In the genomic region with DNA sequence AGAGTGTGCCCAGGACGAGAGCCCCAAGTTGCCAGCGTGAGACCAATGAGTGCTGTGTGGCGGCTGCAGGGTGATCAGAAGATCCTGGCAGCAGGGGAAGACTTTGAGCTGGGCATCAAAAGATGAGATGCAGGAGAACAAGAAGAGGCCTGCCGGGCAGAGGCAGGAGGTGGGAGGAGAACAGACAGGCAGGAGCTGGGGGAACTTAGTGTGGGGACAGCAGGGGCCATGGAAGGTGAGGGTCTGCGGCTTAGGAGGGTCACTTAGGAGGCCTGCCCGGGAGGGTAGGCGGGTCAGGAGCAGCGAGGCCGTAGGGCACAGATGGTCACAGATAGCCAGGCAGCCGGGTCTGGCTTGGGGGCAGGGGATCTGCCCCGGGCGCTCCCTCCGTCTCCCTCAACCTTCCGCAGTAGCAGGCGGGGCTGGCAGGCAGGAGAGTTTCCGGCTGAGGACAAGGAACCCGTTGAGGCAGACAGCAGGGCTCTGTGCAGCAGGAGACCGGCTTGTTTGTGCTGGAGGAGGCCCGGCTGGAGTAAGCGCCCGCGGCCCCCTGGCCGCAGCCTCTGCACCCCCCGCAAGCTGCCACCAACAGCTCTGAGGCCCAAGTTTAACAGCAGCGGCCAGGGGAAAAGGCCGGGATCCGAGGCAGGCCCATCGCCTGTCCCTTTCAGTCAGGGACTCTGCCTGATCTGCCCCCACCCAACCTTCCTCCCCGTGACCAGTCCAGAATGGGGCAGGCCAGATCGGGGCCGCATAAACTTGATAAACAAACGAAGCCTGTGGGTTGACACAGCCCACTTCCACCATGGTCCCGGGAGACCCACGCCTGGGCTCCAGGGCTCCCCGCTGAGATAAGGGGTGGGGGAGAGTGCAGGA, we compare ENCODE assay signal across 1 cellular context.
A peak's percentile ranks its signal among the peaks of the same experiment; 100 is the strongest.
TF ChIP-seq lines count a peak whose summit lies in the region.

No MANE protein-coding gene starts in this region.

TF ChIP-seq in K562, 482 proteins besides CTCF, POLR2A, EP300 and RAD21 (continued from another document and continues in another):
- TF ChIP-seq, protein P1, sequence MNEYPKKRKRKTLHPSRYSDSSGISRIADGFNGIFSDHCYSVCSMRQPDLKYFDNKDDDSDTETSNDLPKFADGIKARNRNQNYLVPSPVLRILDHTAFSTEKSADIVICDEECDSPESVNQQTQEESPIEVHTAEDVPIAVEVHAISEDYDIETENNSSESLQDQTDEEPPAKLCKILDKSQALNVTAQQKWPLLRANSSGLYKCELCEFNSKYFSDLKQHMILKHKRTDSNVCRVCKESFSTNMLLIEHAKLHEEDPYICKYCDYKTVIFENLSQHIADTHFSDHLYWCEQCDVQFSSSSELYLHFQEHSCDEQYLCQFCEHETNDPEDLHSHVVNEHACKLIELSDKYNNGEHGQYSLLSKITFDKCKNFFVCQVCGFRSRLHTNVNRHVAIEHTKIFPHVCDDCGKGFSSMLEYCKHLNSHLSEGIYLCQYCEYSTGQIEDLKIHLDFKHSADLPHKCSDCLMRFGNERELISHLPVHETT (CRISPR knock-in tag; conservative IDR thresholded peaks at IDR 0.05 in 1 of 2, IDR thresholded peaks at IDR 0.05 in 1 of 2) = no peak
- no peak for TF ChIP-seq ASH1L (IDR thresholded peaks at IDR 0.05; ENCODE audit: borderline replicate concordance, low read depth, partially characterized antibody)
- TF ChIP-seq, protein P2, sequence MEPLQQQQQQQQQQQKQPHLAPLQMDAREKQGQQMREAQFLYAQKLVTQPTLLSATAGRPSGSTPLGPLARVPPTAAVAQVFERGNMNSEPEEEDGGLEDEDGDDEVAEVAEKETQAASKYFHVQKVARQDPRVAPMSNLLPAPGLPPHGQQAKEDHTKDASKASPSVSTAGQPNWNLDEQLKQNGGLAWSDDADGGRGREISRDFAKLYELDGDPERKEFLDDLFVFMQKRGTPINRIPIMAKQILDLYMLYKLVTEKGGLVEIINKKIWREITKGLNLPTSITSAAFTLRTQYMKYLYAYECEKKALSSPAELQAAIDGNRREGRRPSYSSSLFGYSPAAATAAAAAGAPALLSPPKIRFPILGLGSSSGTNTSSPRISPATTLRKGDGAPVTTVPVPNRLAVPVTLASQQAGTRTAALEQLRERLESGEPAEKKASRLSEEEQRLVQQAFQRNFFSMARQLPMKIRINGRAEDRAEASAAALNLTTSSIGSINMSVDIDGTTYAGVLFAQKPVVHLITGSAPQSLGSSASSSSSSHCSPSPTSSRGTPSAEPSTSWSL (CRISPR knock-in tag; IDR thresholded peaks at IDR 0.05; ENCODE audit: borderline replicate concordance) = no peak
- TF ChIP-seq HNRNPUL1 (IDR thresholded peaks at IDR 0.05; ENCODE audit: low read length) = no peak
- TF ChIP-seq MAFF (IDR thresholded peaks at IDR 0.05; ENCODE audit: low read length) = no peak
- no peak for TF ChIP-seq ZNF586 (CRISPR knock-in tag; conservative IDR thresholded peaks at IDR 0.05)
- TF ChIP-seq, protein P3, sequence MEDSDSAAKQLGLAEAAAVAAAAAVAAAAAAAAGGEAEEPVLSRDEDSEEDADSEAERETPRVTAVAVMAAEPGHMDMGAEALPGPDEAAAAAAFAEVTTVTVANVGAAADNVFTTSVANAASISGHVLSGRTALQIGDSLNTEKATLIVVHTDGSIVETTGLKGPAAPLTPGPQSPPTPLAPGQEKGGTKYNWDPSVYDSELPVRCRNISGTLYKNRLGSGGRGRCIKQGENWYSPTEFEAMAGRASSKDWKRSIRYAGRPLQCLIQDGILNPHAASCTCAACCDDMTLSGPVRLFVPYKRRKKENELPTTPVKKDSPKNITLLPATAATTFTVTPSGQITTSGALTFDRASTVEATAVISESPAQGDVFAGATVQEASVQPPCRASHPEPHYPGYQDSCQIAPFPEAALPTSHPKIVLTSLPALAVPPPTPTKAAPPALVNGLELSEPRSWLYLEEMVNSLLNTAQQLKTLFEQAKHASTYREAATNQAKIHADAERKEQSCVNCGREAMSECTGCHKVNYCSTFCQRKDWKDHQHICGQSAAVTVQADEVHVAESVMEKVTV (CRISPR knock-in tag; IDR thresholded peaks at IDR 0.05) = no peak
- TF ChIP-seq BRCA1 (IDR thresholded peaks at IDR 0.05) = no peak
- 0 out of 2 replicates have a peak, but pooled peaks have one; percentile 7 for TF ChIP-seq BRCA1 (CRISPR knock-in tag; IDR thresholded peaks at IDR 0.05)
- TF ChIP-seq ELF1 (tag; IDR thresholded peaks at IDR 0.05) = 0 out of 2 replicates have a peak, but pooled peaks have one; percentile 40
- TF ChIP-seq, protein P4, sequence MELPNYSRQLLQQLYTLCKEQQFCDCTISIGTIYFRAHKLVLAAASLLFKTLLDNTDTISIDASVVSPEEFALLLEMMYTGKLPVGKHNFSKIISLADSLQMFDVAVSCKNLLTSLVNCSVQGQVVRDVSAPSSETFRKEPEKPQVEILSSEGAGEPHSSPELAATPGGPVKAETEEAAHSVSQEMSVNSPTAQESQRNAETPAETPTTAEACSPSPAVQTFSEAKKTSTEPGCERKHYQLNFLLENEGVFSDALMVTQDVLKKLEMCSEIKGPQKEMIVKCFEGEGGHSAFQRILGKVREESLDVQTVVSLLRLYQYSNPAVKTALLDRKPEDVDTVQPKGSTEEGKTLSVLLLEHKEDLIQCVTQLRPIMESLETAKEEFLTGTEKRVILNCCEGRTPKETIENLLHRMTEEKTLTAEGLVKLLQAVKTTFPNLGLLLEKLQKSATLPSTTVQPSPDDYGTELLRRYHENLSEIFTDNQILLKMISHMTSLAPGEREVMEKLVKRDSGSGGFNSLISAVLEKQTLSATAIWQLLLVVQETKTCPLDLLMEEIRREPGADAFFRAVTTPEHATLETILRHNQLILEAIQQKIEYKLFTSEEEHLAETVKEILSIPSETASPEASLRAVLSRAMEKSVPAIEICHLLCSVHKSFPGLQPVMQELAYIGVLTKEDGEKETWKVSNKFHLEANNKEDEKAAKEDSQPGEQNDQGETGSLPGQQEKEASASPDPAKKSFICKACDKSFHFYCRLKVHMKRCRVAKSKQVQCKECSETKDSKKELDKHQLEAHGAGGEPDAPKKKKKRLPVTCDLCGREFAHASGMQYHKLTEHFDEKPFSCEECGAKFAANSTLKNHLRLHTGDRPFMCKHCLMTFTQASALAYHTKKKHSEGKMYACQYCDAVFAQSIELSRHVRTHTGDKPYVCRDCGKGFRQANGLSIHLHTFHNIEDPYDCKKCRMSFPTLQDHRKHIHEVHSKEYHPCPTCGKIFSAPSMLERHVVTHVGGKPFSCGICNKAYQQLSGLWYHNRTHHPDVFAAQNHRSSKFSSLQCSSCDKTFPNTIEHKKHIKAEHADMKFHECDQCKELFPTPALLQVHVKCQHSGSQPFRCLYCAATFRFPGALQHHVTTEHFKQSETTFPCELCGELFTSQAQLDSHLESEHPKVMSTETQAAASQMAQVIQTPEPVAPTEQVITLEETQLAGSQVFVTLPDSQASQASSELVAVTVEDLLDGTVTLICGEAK (IDR thresholded peaks at IDR 0.05) = no peak
- TF ChIP-seq, protein P4 (CRISPR knock-in tag; IDR thresholded peaks at IDR 0.05) = 0 out of 2 replicates have a peak, but pooled peaks have one; percentile 31
- 0 out of 2 replicates have a peak, but pooled peaks have one; percentile 15 for TF ChIP-seq POLR2G (IDR thresholded peaks at IDR 0.05; ENCODE audit: low read depth, low read length)
- TF ChIP-seq, protein P5, sequence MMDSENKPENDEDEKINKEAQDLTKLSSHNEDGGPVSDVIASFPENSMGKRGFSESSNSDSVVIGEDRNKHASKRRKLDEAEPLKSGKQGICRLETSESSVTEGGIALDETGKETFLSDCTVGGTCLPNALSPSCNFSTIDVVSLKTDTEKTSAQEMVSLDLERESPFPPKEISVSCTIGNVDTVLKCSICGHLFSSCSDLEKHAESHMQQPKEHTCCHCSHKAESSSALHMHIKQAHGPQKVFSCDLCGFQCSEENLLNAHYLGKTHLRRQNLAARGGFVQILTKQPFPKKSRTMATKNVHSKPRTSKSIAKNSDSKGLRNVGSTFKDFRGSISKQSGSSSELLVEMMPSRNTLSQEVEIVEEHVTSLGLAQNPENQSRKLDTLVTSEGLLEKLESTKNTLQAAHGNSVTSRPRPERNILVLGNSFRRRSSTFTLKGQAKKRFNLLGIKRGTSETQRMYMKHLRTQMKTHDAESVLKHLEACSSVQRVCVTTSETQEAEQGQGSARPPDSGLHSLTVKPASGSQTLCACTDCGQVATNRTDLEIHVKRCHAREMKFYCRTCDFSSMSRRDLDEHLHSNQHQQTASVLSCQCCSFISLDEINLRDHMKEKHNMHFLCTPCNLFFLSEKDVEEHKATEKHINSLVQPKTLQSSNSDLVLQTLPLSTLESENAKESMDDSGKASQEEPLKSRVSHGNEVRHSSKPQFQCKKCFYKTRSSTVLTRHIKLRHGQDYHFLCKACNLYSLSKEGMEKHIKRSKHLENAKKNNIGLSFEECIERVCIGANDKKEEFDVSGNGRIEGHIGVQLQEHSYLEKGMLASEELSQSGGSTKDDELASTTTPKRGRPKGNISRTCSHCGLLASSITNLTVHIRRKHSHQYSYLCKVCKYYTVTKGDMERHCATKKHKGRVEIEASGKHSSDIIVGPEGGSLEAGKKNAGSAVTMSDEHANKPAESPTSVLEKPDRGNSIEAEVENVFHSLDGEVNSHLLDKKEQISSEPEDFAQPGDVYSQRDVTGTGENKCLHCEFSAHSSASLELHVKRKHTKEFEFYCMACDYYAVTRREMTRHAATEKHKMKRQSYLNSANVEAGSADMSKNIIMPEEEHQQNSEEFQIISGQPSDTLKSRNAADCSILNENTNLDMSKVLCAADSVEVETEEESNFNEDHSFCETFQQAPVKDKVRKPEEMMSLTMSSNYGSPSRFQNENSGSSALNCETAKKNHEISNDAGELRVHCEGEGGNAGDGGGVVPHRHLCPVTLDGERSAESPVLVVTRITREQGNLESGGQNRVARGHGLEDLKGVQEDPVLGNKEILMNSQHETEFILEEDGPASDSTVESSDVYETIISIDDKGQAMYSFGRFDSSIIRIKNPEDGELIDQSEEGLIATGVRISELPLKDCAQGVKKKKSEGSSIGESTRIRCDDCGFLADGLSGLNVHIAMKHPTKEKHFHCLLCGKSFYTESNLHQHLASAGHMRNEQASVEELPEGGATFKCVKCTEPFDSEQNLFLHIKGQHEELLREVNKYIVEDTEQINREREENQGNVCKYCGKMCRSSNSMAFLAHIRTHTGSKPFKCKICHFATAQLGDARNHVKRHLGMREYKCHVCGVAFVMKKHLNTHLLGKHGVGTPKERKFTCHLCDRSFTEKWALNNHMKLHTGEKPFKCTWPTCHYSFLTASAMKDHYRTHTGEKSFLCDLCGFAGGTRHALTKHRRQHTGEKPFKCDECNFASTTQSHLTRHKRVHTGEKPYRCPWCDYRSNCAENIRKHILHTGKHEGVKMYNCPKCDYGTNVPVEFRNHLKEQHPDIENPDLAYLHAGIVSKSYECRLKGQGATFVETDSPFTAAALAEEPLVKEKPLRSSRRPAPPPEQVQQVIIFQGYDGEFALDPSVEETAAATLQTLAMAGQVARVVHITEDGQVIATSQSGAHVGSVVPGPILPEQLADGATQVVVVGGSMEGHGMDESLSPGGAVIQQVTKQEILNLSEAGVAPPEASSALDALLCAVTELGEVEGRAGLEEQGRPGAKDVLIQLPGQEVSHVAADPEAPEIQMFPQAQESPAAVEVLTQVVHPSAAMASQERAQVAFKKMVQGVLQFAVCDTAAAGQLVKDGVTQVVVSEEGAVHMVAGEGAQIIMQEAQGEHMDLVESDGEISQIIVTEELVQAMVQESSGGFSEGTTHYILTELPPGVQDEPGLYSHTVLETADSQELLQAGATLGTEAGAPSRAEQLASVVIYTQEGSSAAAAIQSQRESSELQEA (IDR thresholded peaks at IDR 0.05; ENCODE audit: low read depth) = no peak
- TF ChIP-seq, protein P6, sequence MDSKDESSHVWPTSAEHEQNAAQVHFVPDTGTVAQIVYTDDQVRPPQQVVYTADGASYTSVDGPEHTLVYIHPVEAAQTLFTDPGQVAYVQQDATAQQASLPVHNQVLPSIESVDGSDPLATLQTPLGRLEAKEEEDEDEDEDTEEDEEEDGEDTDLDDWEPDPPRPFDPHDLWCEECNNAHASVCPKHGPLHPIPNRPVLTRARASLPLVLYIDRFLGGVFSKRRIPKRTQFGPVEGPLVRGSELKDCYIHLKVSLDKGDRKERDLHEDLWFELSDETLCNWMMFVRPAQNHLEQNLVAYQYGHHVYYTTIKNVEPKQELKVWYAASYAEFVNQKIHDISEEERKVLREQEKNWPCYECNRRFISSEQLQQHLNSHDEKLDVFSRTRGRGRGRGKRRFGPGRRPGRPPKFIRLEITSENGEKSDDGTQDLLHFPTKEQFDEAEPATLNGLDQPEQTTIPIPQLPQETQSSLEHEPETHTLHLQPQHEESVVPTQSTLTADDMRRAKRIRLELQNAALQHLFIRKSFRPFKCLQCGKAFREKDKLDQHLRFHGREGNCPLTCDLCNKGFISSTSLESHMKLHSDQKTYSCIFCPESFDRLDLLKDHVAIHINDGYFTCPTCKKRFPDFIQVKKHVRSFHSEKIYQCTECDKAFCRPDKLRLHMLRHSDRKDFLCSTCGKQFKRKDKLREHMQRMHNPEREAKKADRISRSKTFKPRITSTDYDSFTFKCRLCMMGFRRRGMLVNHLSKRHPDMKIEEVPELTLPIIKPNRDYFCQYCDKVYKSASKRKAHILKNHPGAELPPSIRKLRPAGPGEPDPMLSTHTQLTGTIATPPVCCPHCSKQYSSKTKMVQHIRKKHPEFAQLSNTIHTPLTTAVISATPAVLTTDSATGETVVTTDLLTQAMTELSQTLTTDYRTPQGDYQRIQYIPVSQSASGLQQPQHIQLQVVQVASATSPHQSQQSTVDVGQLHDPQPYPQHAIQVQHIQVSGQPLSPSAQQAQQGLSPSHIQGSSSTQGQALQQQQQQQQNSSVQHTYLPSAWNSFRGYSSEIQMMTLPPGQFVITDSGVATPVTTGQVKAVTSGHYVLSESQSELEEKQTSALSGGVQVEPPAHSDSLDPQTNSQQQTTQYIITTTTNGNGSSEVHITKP (IDR thresholded peaks at IDR 0.05; ENCODE audit: partially characterized antibody) = peak; percentile 66
- no peak for TF ChIP-seq SIX5 (IDR thresholded peaks at IDR 0.05; ENCODE audit: borderline replicate concordance in 1 of 2, insufficient read depth in 1 of 2, low read depth in 1 of 2, low read length in 2 of 2)
